In the genomic region with DNA sequence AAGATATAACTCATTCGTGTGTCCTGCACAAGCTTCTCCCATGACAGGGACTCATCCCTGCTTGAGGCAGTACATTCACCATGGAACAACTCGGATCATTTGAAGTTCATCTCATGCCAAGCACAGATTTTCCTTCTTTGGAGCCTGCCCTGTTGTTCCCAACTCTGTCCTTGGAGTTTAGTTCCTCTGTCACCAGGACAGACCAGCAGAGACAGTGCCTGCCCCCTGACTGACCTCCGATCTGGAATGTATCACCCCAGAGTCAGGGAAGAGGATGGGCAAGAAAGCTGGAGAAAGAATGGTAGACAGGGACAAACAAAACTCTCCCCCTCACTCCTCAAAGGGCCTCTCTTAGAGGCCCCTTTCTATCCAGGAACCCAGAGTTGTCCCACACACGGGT, we compare ENCODE assay signal across 16 cellular contexts. TPM values are rescaled to one million over a fixed set of nuclear protein-coding genes. Genes with fewer than 3 reads are reported as not detected.
DNase-seq lines count a peak whose midpoint lies in the region; ATAC-seq and TF ChIP-seq lines count a peak whose summit lies in the region.
"Had no signal": no experiment of that assay in that cellular context is flagged by ENCODE, and none has a peak within 500 bp of the region (broad histone marks: within the 10 kb centered on the region; RNA-seq: fewer than 3 reads in every experiment).

No MANE protein-coding gene starts in this region.

- no peak overlapping the region for H4K5ac ChIP-seq in IMR-90 (ENCODE audit: low read depth, low read length)

- intact Hi-C loops in CD14-positive monocyte (cut with micrococcal nuclease) = loop anchor here (10.0 kb wide), 1 partner anchor 83 kb away; a partner anchor contains a TSS
- intact Hi-C loops in IMR-90 (cut with micrococcal nuclease) = no loop called here
- intact Hi-C loops in activated T-helper 2 cell treated with anti-CD3 and anti-CD28 coated beads, Interferon-gamma antibody, Interleukin-2, Interleukin-4, amounts not matched to agents 10 μg/mL and 5 μg/mL and 100 μg/mL, durations not matched to agents 14 hours and 24 hours and 36 hours (cut with micrococcal nuclease) = loop anchor here (1.0 to 5.0 kb wide), 2 partner anchors 21 to 86 kb away; a partner anchor contains a TSS
- intact Hi-C loops in posterior cingulate gyrus (cut with DNase I) = no loop called here

- H3K9me3 ChIP-seq in IMR-90 (ENCODE audit: control insufficient read depth, insufficient read depth, low read length) = peaks cover 7% of the 10 kb centered on the region; the same call in 1 of the 2 replicates
- H3K9me3 ChIP-seq: ascending aorta, BE2C had no signal

- H4K8ac ChIP-seq in IMR-90 (ENCODE audit: low read depth in 2 of 2, low read length in 2 of 2) = no peak overlapping the region

- H3K27ac ChIP-seq in IMR-90 (ENCODE audit: insufficient read depth, low read length) = no peak overlapping the region
- H3K27ac ChIP-seq: ascending aorta, PC-9 had no signal

- no peaks in the 10 kb centered on the region; the same call in 1 of the 2 replicates for H4K20me1 ChIP-seq in IMR-90 (ENCODE audit: insufficient read depth, low read length)

- peaks cover 33% of the 10 kb centered on the region for H3K27me3 ChIP-seq in IMR-90 (ENCODE audit: control insufficient read depth, insufficient read depth, low read length)
- H3K27me3 ChIP-seq: ascending aorta had no signal

- in situ Hi-C loops in IMR-90 (cut with MboI; ENCODE audit: low sequenced_read_pairs) = no loop called here

- H3K4me3 ChIP-seq in IMR-90 (ENCODE audit: insufficient read depth, low read depth, low read length) = no peak overlapping the region
- H3K4me3 ChIP-seq: ascending aorta, PC-9 had no signal

- no peak overlapping the region; the same call in 1 of the 2 replicates for H3K23ac ChIP-seq in IMR-90 (ENCODE audit: low read depth, low read length)

- no peak overlapping the region for H3K14ac ChIP-seq in IMR-90 (replicated peaks; ENCODE audit: low read depth, low read length)

- no peak overlapping the region for H3K9ac ChIP-seq in IMR-90 (ENCODE audit: low read depth, low read length)

- CTCF ChIA-PET in IMR-90 (lab: Yijun Ruan, JAX) = no interaction called here

- no peaks in the 10 kb centered on the region for H3K79me1 ChIP-seq in IMR-90 (ENCODE audit: low read depth in 1 of 2, low read length in 2 of 2)

- H3K4me3 Mint-ChIP-seq in CD14-positive monocyte (no peak overlapping the region), naive B cell (peak overlapping the region; percentile 69 to 96 (median 90))
- H3K4me3 Mint-ChIP-seq in activated T-helper 2 cell treated with anti-CD3 and anti-CD28 coated beads, Interferon-gamma antibody, Interleukin-2, Interleukin-4, amounts not matched to agents 10 μg/mL and 5 μg/mL and 100 μg/mL, durations not matched to agents 14 hours and 24 hours and 36 hours (ENCODE audit: low read depth) = no peak overlapping the region
- H3K4me3 Mint-ChIP-seq: dendritic cell treated with granulocyte-macrophage colony-stimulating factor and Interleukin-4, amounts not matched to agents 40 ng/mL and 50 ng/mL, for 4 days had no signal

- peak overlapping the region; percentile 35 for H2AFZ ChIP-seq in IMR-90 (replicated peaks; ENCODE audit: low read length, poor library complexity)
- H2AFZ ChIP-seq: PC-9 had no signal

- H3K56ac ChIP-seq in IMR-90 (ENCODE audit: extremely low read depth, insufficient read depth, low read length) = no peak overlapping the region

- dilution Hi-C loops in IMR-90 (cut with HindIII; ENCODE audit: low sequenced_read_pairs, unreplicated experiment) = no loop called here

- H2BK20ac ChIP-seq in IMR-90 (ENCODE audit: low read depth, low read length) = no peak overlapping the region

- H3K27me3 Mint-ChIP-seq in CD14-positive monocyte (ENCODE audit: low read depth in 3 of 3) = peaks cover 12 to 13% (median 12%) of the 10 kb centered on the region in 3 donors
- peaks cover 7% of the 10 kb centered on the region for H3K27me3 Mint-ChIP-seq in activated T-helper 2 cell treated with anti-CD3 and anti-CD28 coated beads, Interferon-gamma antibody, Interleukin-2, Interleukin-4, amounts not matched to agents 10 μg/mL and 5 μg/mL and 100 μg/mL, durations not matched to agents 14 hours and 24 hours and 36 hours (ENCODE audit: low read depth)
- H3K27me3 Mint-ChIP-seq in naive B cell = no peaks in the 10 kb centered on the region

- H3K4me2 ChIP-seq in IMR-90 (ENCODE audit: low read depth, low read length) = no peak overlapping the region
- H3K4me2 ChIP-seq: PC-9 had no signal

- TF ChIP-seq CTCF in CD14-positive monocyte (IDR thresholded peaks at IDR 0.05) = no peak
- no peak for TF ChIP-seq CTCF in IMR-90 (conservative IDR thresholded peaks at IDR 0.05; ENCODE audit: low read depth, low read length)

- H2AK9ac ChIP-seq in IMR-90 (replicated peaks; ENCODE audit: low read depth, low read length, poor library complexity) = no peak overlapping the region

- H3K27ac Mint-ChIP-seq in CD14-positive monocyte (peak overlapping the region in 6 of 7 donors; percentile 94 to 98 (median 96)), naive B cell (peak overlapping the region; percentile 99 to 100 (median 100))
- H3K27ac Mint-ChIP-seq in activated T-helper 2 cell treated with anti-CD3 and anti-CD28 coated beads, Interferon-gamma antibody, Interleukin-2, Interleukin-4, amounts not matched to agents 10 μg/mL and 5 μg/mL and 100 μg/mL, durations not matched to agents 14 hours and 24 hours and 36 hours = peak overlapping the region; percentile 99
- H3K27ac Mint-ChIP-seq: dendritic cell treated with granulocyte-macrophage colony-stimulating factor and Interleukin-4, amounts not matched to agents 40 ng/mL and 50 ng/mL, for 4 days; progenitor cell of endocrine pancreas had no signal

- no peaks in the 10 kb centered on the region; the same call in 1 of the 2 replicates for H3K4me1 ChIP-seq in IMR-90 (ENCODE audit: control insufficient read depth, insufficient read depth, low read length)
- H3K4me1 ChIP-seq: BE2C had no signal

- H3K36me3 Mint-ChIP-seq in CD14-positive monocyte (peaks cover 0 to 15% of the 10 kb centered on the region in 2 donors), naive B cell (peaks cover 10 to 27% of the 10 kb centered on the region in 2 donors)
- peaks cover 18% of the 10 kb centered on the region for H3K36me3 Mint-ChIP-seq in activated T-helper 2 cell treated with anti-CD3 and anti-CD28 coated beads, Interferon-gamma antibody, Interleukin-2, Interleukin-4, amounts not matched to agents 10 μg/mL and 5 μg/mL and 100 μg/mL, durations not matched to agents 14 hours and 24 hours and 36 hours (ENCODE audit: low read depth)

- BruUV-seq in IMR-90 (replicated peaks; lab: Mats Ljungman, UMichigan) = no TSS peak

- H3K9me1 ChIP-seq in IMR-90 (ENCODE audit: insufficient read depth, low read length) = 0 out of 2 replicates have a peak, but pooled peaks cover 2% of the 10 kb centered on the region

- DNase-seq in CD14-positive monocyte (ENCODE audit: low spot score) = no peak
- DNase-seq in IMR-90 = no peak
- DNase-seq in activated T-helper 2 cell treated with anti-CD3 and anti-CD28 coated beads, Interferon-gamma antibody, Interleukin-2, Interleukin-4, amounts not matched to agents 10 μg/mL and 5 μg/mL and 100 μg/mL, durations not matched to agents 14 hours and 24 hours and 36 hours (ENCODE audit: low spot score) = no peak
- DNase-seq in naive B cell = no peak
- DNase-seq in posterior cingulate gyrus = no peak
- DNase-seq in stimulated activated CD4-positive, alpha-beta T cell treated with anti-CD3 and anti-CD28 coated beads, Interleukin-4, amount 100 ng/mL, for 4 hours = no peak
- DNase-seq in NCI-H2196 treated with DMSO at 0.1 percent for 48 hours (lab: John Stamatoyannopoulos, UW; ENCODE audit: unreplicated experiment) = no peak
- DNase-seq: BE2C, GOT3, NCI-H1048, NCI-H345, PC-9 had no signal

- H2BK120ac ChIP-seq in IMR-90 (ENCODE audit: low read depth, low read length) = no peak overlapping the region

- ATAC-seq in IMR-90 (ENCODE audit: low read depth) (no peak), naive B cell (ENCODE audit: low read depth in 2 of 2) (no peak), GM19455 (IDR thresholded peaks at IDR 0.05; ENCODE audit: unreplicated experiment) (no peak)

- H2BK5ac ChIP-seq in IMR-90 (ENCODE audit: low read depth, low read length, poor library complexity, severe bottlenecking) = no peak overlapping the region

- TF ChIP-seq RAD21 in IMR-90 (IDR thresholded peaks at IDR 0.05; ENCODE audit: low read length) = no peak

- no peak overlapping the region for H2AK5ac ChIP-seq in IMR-90 (ENCODE audit: low read depth, low read length)

- no peak overlapping the region for H3K18ac ChIP-seq in IMR-90 (ENCODE audit: low read depth, low read length)

- POLR2A ChIA-PET in IMR-90 (lab: Charles Lee; ENCODE audit: unreplicated experiment) = no interaction called here

- H3K36me3 ChIP-seq in IMR-90 (ENCODE audit: control insufficient read depth, insufficient read depth, low read length) = no peaks in the 10 kb centered on the region
- H3K36me3 ChIP-seq: ascending aorta, BE2C had no signal

- TF ChIP-seq POLR2A in IMR-90 (IDR thresholded peaks at IDR 0.05; ENCODE audit: low read depth, low read length) = no peak

- no peak overlapping the region for H4K91ac ChIP-seq in IMR-90 (ENCODE audit: insufficient read depth, low read depth, low read length)

- H3K4me1 Mint-ChIP-seq in CD14-positive monocyte = peaks cover 49% of the 10 kb centered on the region
- H3K4me1 Mint-ChIP-seq in activated T-helper 2 cell treated with anti-CD3 and anti-CD28 coated beads, Interferon-gamma antibody, Interleukin-2, Interleukin-4, amounts not matched to agents 10 μg/mL and 5 μg/mL and 100 μg/mL, durations not matched to agents 14 hours and 24 hours and 36 hours (ENCODE audit: low read depth) = peaks cover 53% of the 10 kb centered on the region
- peaks cover 65 to 89% (median 73%) of the 10 kb centered on the region in 3 donors for H3K4me1 Mint-ChIP-seq in naive B cell

- H3K9me3 Mint-ChIP-seq in CD14-positive monocyte (peaks cover 0 to 5% (median 3%) of the 10 kb centered on the region in 7 donors), naive B cell (peaks cover 0 to 5% (median 0%) of the 10 kb centered on the region in 7 donors)
- H3K9me3 Mint-ChIP-seq in activated T-helper 2 cell treated with anti-CD3 and anti-CD28 coated beads, Interferon-gamma antibody, Interleukin-2, Interleukin-4, amounts not matched to agents 10 μg/mL and 5 μg/mL and 100 μg/mL, durations not matched to agents 14 hours and 24 hours and 36 hours = peaks cover 7% of the 10 kb centered on the region
- H3K9me3 Mint-ChIP-seq: dendritic cell treated with granulocyte-macrophage colony-stimulating factor and Interleukin-4, amounts not matched to agents 40 ng/mL and 50 ng/mL, for 4 days had no signal

- H2BK15ac ChIP-seq in IMR-90 (ENCODE audit: low read depth, low read length) = no peak overlapping the region

- H3K4ac ChIP-seq in IMR-90 (ENCODE audit: low read depth, low read length) = no peak overlapping the region

- no CpG with 5 or more reads among the region's 4 CpGs for WGBS in IMR-90 (ENCODE audit: extremely low coverage in 2 of 2, insufficient read length in 1 of 2), 2 experiments

RNA-seq across cellular contexts. Expression of a gene that starts 5.0 kb away (rescaled TPM):
- polyA plus RNA-seq in CD14-positive monocyte = under 1 TPM in 1 of 2 donors, not detected in 1; 0.28 TPM
- total RNA-seq in IMR-90 (2012; rRNA removed) = not detected in 2 replicates
- polyA plus RNA-seq in IMR-90 (2012; rRNA removed) = not detected in 2 replicates
- not detected in 2 replicates for polyA plus RNA-seq in IMR-90 (2012; cell fraction: cytosol; rRNA removed)
- polyA plus RNA-seq in IMR-90 (2012; cell fraction: nucleus; rRNA removed; ENCODE audit: low replicate concordance) = not detected in 2 replicates
- total RNA-seq in activated T-helper 2 cell treated with anti-CD3 and anti-CD28 coated beads, Interferon-gamma antibody, Interleukin-2, Interleukin-4, amounts not matched to agents 10 μg/mL and 5 μg/mL and 100 μg/mL, durations not matched to agents 14 hours and 24 hours and 36 hours = 1.9 and 2.5 TPM in 2 replicates
- polyA plus RNA-seq in naive B cell (ENCODE audit: low read depth in 6 of 6) = 10 to 100 TPM in 5 of 6 donors, 1 to 10 TPM in 1; 7.4 to 19.6 (median 15.7) TPM
- total RNA-seq: ascending aorta, PC-9 had no signal

RNA-seq across cellular contexts. Expression of a gene that starts 35.8 kb away (rescaled TPM):
- polyA plus RNA-seq in CD14-positive monocyte = 1 to 10 TPM; 2.9 to 3.3 TPM
- total RNA-seq in IMR-90 (2012; rRNA removed) = 3.1 and 3.4 TPM in 2 replicates
- polyA plus RNA-seq in IMR-90 (2012; rRNA removed) = 3.2 and 3.8 TPM in 2 replicates
- 0.90 and 4.0 TPM in 2 replicates for polyA plus RNA-seq in IMR-90 (2012; cell fraction: cytosol; rRNA removed)
- polyA plus RNA-seq in IMR-90 (2012; cell fraction: nucleus; rRNA removed; ENCODE audit: low replicate concordance) = 2.0 and 2.5 TPM in 2 replicates
- total RNA-seq in activated T-helper 2 cell treated with anti-CD3 and anti-CD28 coated beads, Interferon-gamma antibody, Interleukin-2, Interleukin-4, amounts not matched to agents 10 μg/mL and 5 μg/mL and 100 μg/mL, durations not matched to agents 14 hours and 24 hours and 36 hours = 29.9 and 31.1 TPM in 2 replicates
- polyA plus RNA-seq in naive B cell (ENCODE audit: low read depth in 6 of 6) = 10 to 100 TPM; 22.2 to 49.8 (median 34.8) TPM
- total RNA-seq: PC-9 had no signal

Comparison
In these comparisons a context has a peak if more than half of its experiments do, and no peak if none do; other contexts are left out.
1. H3K4me3 Mint-ChIP-seq: peak in naive B cell (8 of 8); none in CD14-positive monocyte (0 of 2) and activated T-helper 2 cell treated with anti-CD3 and anti-CD28 coated beads, Interferon-gamma antibody, Interleukin-2, Interleukin-4, amounts not matched to agents 10 μg/mL and 5 μg/mL and 100 μg/mL, durations not matched to agents 14 hours and 24 hours and 36 hours (single experiment).
2. RNA of a gene that starts 5.0 kb away (polyA plus RNA-seq): 7.4 to 19.6 TPM in naive B cell; 0.28 TPM in CD14-positive monocyte and not detected in IMR-90; every median in the first group is over 4 times any median in the second.
3. intact Hi-C loops: an anchor here in CD14-positive monocyte (10.0 kb wide) and activated T-helper 2 cell treated with anti-CD3 and anti-CD28 coated beads, Interferon-gamma antibody, Interleukin-2, Interleukin-4, amounts not matched to agents 10 μg/mL and 5 μg/mL and 100 μg/mL, durations not matched to agents 14 hours and 24 hours and 36 hours (1.0 to 5.0 kb wide); none called in IMR-90 and posterior cingulate gyrus.
4. Peak in every context shown above with its lines, with median percentiles within 50 percentile points of each other: H3K27ac Mint-ChIP-seq.